ENCODE assay signal across 1 cellular context in genomic region chr9:105647595-105648349, GRCh38.
TF ChIP-seq lines count a peak whose summit lies in the region.

No MANE protein-coding gene starts in this region.

TF ChIP-seq in K562, 482 proteins besides CTCF, POLR2A, EP300 and RAD21 (continued from another document and continues in another):
- TF ChIP-seq ELF4 (CRISPR knock-in tag; IDR thresholded peaks at IDR 0.05) (0 out of 2 replicates have a peak, but pooled peaks have one; percentile 39), POLR2H (tag; IDR thresholded peaks at IDR 0.05; ENCODE audit: low read depth) (no peak), ZNF699 (CRISPR knock-in tag; IDR thresholded peaks at IDR 0.05; ENCODE audit: insufficient replicate concordance) (no peak), BDP1 (IDR thresholded peaks at IDR 0.05; ENCODE audit: insufficient read depth, insufficient read length) (no peak), RBM39 (optimal IDR thresholded peaks at IDR 0.05; ENCODE audit: low read depth, low read length) (peak; percentile 47), ZSCAN32 (CRISPR knock-in tag; IDR thresholded peaks at IDR 0.05) (no peak), ZNF280A (IDR thresholded peaks at IDR 0.05; ENCODE audit: low read depth, partially characterized antibody) (no peak), ZBED1 (IDR thresholded peaks at IDR 0.05) (no peak), E2F8 (IDR thresholded peaks at IDR 0.05; ENCODE audit: low read depth, partially characterized antibody) (no peak), ATF6 (CRISPR knock-in tag; IDR thresholded peaks at IDR 0.05) (no peak), CREB3 (tag; conservative IDR thresholded peaks at IDR 0.05; ENCODE audit: low read depth) (no peak), HIVEP1 (CRISPR knock-in tag; IDR thresholded peaks at IDR 0.05) (no peak), PHTF2 (CRISPR knock-in tag; IDR thresholded peaks at IDR 0.05) (no peak), C11orf30 (IDR thresholded peaks at IDR 0.05; ENCODE audit: low read depth) (no peak), COPS2 (conservative IDR thresholded peaks at IDR 0.05) (no peak), SIX5 (IDR thresholded peaks at IDR 0.05; ENCODE audit: borderline replicate concordance in 1 of 2, insufficient read depth in 1 of 2, low read depth in 1 of 2, low read length in 2 of 2) (no peak), ZMIZ1 (IDR thresholded peaks at IDR 0.05; ENCODE audit: low read depth in 2 of 2, low read length in 2 of 2) (peak in 1 of 2 experiments; percentile 95; a peak in 2 of 4 replicates), ETV6 (IDR thresholded peaks at IDR 0.05; ENCODE audit: borderline replicate concordance in 1 of 2, low read depth in 2 of 2, low read length in 1 of 2) (no peak), ETV6 (CRISPR knock-in tag; IDR thresholded peaks at IDR 0.05; ENCODE audit: borderline replicate concordance) (no peak), FOXA3 (CRISPR knock-in tag; conservative IDR thresholded peaks at IDR 0.05 in 1 of 2, IDR thresholded peaks at IDR 0.05 in 1 of 2) (peak; percentile 91 to 99), ZKSCAN1 (IDR thresholded peaks at IDR 0.05; ENCODE audit: low read depth, low read length) (no peak), KDM1A (IDR thresholded peaks at IDR 0.05) (peak; percentile 86 to 90), ZNF239 (CRISPR knock-in tag; IDR thresholded peaks at IDR 0.05) (no peak), ZNF140 (CRISPR knock-in tag; IDR thresholded peaks at IDR 0.05) (no peak), PTRF (tag; IDR thresholded peaks at IDR 0.05) (no peak), SNRNP70 (optimal IDR thresholded peaks at IDR 0.05; ENCODE audit: low read depth, low read length) (no peak), ZNF696 (CRISPR knock-in tag; conservative IDR thresholded peaks at IDR 0.05) (no peak), ARID3A (IDR thresholded peaks at IDR 0.05; ENCODE audit: borderline replicate concordance, low read depth, low read length) (peak; percentile 93; the same call in 1 of the 2 replicates), WHSC1 (IDR thresholded peaks at IDR 0.05; ENCODE audit: low read length) (no peak), ILF3 (IDR thresholded peaks at IDR 0.05; ENCODE audit: borderline replicate concordance) (peak; percentile 97; the same call in 1 of the 2 replicates), NRF1 (conservative IDR thresholded peaks at IDR 0.05 in 1 of 2, IDR thresholded peaks at IDR 0.05 in 1 of 2) (peak; percentile 60 to 61), ZNF384 (IDR thresholded peaks at IDR 0.05; ENCODE audit: low read depth, low read length) (no peak), CBFA2T2 (conservative IDR thresholded peaks at IDR 0.05) (peak; percentile 96), NFIX (CRISPR knock-in tag; IDR thresholded peaks at IDR 0.05; ENCODE audit: low read depth) (no peak), PTBP1 (IDR thresholded peaks at IDR 0.05; ENCODE audit: low read depth, low read length) (no peak), PHB2 (IDR thresholded peaks at IDR 0.05; ENCODE audit: low read depth) (peak; percentile 84; the same call in 1 of the 2 replicates), GMEB1 (CRISPR knock-in tag; IDR thresholded peaks at IDR 0.05) (no peak), DIDO1 (tag; IDR thresholded peaks at IDR 0.05; ENCODE audit: low read depth) (no peak), ZBTB5 (IDR thresholded peaks at IDR 0.05) (no peak), PPARD (CRISPR knock-in tag; IDR thresholded peaks at IDR 0.05) (no peak), HES1 (IDR thresholded peaks at IDR 0.05; ENCODE audit: low read depth) (peak; percentile 93), TBL1XR1 (IDR thresholded peaks at IDR 0.05; ENCODE audit: low read length in 2 of 2) (peak in 1 of 2 experiments; percentile 92; a peak in 2 of 4 replicates), RFX7 (CRISPR knock-in tag; IDR thresholded peaks at IDR 0.05) (no peak), FIP1L1 (IDR thresholded peaks at IDR 0.05; ENCODE audit: low read depth, low read length, poor library complexity, severe bottlenecking) (no peak), ZNF695 (CRISPR knock-in tag; IDR thresholded peaks at IDR 0.05) (no peak), IRF2 (CRISPR knock-in tag; IDR thresholded peaks at IDR 0.05) (no peak), POLR3G (IDR thresholded peaks at IDR 0.05; ENCODE audit: extremely low read depth, insufficient read length, insufficient replicate concordance) (no peak), KLF1 (tag; IDR thresholded peaks at IDR 0.05) (peak; percentile 97), ZNF764 (CRISPR knock-in tag; IDR thresholded peaks at IDR 0.05; ENCODE audit: low read depth) (no peak), FOXK2 (conservative IDR thresholded peaks at IDR 0.05 in 1 of 2, IDR thresholded peaks at IDR 0.05 in 1 of 2; ENCODE audit: low read depth in 2 of 2) (peak in 1 of 2 experiments; percentile 90; a peak in 3 of 4 replicates), CBX8 (IDR thresholded peaks at IDR 0.05; ENCODE audit: borderline replicate concordance, extremely low read depth, low read depth, low read length, poor library complexity, severe bottlenecking) (no peak), E2F5 (CRISPR knock-in tag; IDR thresholded peaks at IDR 0.05) (no peak)
